In the genomic region with DNA sequence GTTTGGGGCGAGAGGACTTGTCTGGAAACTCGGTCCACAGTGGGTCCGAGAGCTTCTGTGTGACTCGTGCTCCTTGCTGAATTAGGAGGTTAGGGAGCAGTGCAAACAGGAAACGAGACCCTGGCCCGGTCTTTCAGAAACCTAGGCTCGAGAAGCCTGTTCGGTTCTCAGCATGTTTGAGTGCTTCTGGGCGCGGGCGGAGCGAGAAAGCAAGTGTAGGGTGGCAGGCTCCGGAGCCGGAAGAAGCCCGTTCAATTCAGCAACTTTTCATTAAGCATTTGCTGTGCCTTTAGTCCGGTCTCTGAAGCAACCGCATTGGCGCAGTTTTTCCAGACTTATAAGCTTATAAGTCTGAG, we compare ENCODE assay signal across 1 cellular context.
TF ChIP-seq lines count a peak whose summit lies in the region.

No MANE protein-coding gene starts in this region.

TF ChIP-seq in HEK293, 187 proteins besides CTCF, POLR2A, EP300 and RAD21 (continued from another document):
- TF ChIP-seq ZNF830 (tag by site-specific recombination; IDR thresholded peaks at IDR 0.05; ENCODE audit: low read depth) (no peak), ZNF133 (tag by site-specific recombination; IDR thresholded peaks at IDR 0.05) (no peak), ZBTB26 (tag by site-specific recombination; optimal IDR thresholded peaks at IDR 0.05) (no peak), ZNF692 (tag by site-specific recombination; IDR thresholded peaks at IDR 0.05) (no peak), ZSCAN16 (tag by site-specific recombination; IDR thresholded peaks at IDR 0.05) (no peak)
